ENCODE assay signal across 2 cellular contexts in genomic region chr5:55680353-55680752, GRCh38.
TF ChIP-seq lines count a peak whose summit lies in the region.

No MANE protein-coding gene starts in this region.

TF ChIP-seq in A549, 52 proteins besides CTCF, POLR2A, EP300 and RAD21:
- TF ChIP-seq MAFK (IDR thresholded peaks at IDR 0.05; ENCODE audit: partially characterized antibody) (no peak), TFCP2L1 (CRISPR knock-in tag; IDR thresholded peaks at IDR 0.05) (no peak), EHF (CRISPR knock-in tag; IDR thresholded peaks at IDR 0.05) (no peak), KDM5A (IDR thresholded peaks at IDR 0.05) (no peak), HOXA7 (CRISPR knock-in tag; IDR thresholded peaks at IDR 0.05) (no peak), ZC3H11A (IDR thresholded peaks at IDR 0.05) (no peak), BCL3 (IDR thresholded peaks at IDR 0.05) (no peak), NPAS2 (CRISPR knock-in tag; IDR thresholded peaks at IDR 0.05; ENCODE audit: borderline replicate concordance) (no peak), JUNB (IDR thresholded peaks at IDR 0.05) (no peak), PBX3 (IDR thresholded peaks at IDR 0.05) (no peak), E2F6 (IDR thresholded peaks at IDR 0.05; ENCODE audit: borderline replicate concordance, low read depth) (no peak), ZNF302 (CRISPR knock-in tag; IDR thresholded peaks at IDR 0.05) (no peak), SMC3 (IDR thresholded peaks at IDR 0.05) (no peak)

TF ChIP-seq in IMR-90, 13 proteins besides CTCF, POLR2A, EP300 and RAD21:
- TF ChIP-seq FOS (IDR thresholded peaks at IDR 0.05; ENCODE audit: low read depth, low read length): no peak
- no peak for TF ChIP-seq CHD1 (IDR thresholded peaks at IDR 0.05; ENCODE audit: low read depth, low read length)
- TF ChIP-seq ELK1 (IDR thresholded peaks at IDR 0.05; ENCODE audit: borderline replicate concordance, low read depth, low read length): no peak
- TF ChIP-seq MXI1 (IDR thresholded peaks at IDR 0.05; ENCODE audit: borderline replicate concordance, low read depth, low read length): no peak
- no peak for TF ChIP-seq SMC3 (IDR thresholded peaks at IDR 0.05; ENCODE audit: low read depth, low read length)
- no peak for TF ChIP-seq USF2 (IDR thresholded peaks at IDR 0.05; ENCODE audit: low read depth, low read length)
- TF ChIP-seq NFE2L2 (IDR thresholded peaks at IDR 0.05; ENCODE audit: low read depth, low read length): no peak
